In the genomic region with DNA sequence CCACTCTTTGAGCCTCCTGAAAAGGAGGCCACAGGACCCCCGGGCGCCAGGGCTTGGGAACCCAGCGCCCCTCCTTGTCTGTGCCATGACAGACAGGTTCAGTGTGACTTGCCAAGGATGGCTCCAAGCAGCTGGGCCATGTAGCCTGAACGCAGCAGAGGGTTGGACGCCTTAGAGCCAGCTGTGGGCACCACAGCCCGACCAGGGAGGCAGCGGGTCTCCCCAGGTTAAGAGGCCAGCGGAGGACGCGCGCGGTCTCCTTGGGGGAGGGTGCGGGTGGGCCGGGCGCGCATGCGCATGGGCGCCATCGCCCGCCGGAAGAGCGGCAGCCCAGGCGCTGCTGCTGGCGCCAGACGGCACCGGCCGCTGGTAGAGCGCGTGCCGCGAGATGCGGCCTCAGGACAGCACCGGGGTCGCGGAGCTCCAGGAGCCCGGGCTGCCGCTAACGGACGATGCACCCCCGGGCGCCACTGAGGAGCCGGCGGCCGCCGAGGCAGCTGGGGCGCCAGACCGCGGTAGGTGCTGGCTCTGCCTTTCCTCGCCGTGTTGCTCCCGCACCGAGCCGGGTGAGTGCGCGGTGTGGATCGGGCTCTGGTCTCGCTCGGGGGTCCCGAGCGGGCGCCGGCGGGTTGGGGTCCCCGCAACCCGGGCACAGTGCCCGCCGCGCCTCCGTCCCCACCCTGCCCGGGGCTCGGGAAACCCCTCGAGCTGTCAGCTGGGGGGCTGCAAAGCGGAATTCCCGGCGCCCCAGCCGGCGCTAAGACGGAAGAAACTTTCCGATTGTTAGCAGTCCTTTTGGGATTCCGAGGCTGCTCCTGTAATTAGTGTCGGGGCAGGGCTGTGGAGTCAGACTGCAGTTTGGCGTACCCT, we compare ENCODE assay signal across 8 cellular contexts. TPM values are rescaled to one million over a fixed set of nuclear protein-coding genes. Genes with fewer than 3 reads are reported as not detected.
DNase-seq lines count a peak whose midpoint lies in the region; ATAC-seq and TF ChIP-seq lines count a peak whose summit lies in the region.

A gene with protein sequence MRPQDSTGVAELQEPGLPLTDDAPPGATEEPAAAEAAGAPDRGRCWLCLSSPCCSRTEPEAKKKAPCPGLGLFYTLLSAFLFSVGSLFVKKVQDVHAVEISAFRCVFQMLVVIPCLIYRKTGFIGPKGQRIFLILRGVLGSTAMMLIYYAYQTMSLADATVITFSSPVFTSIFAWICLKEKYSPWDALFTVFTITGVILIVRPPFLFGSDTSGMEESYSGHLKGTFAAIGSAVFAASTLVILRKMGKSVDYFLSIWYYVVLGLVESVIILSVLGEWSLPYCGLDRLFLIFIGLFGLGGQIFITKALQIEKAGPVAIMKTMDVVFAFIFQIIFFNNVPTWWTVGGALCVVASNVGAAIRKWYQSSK (plus strand): TSS at position 333 of the 870 bp plus-strand sequence. CDS start 56 bp downstream, at position 389.

- intact Hi-C loops in thyroid gland (cut with DNase I): no loop called here

- H3K4me3 ChIP-seq in SJSA1: peak within 1 kb of the TSS; percentile 91
- H3K4me3 ChIP-seq in thyroid gland (replicated peaks in 1 of 3): peak within 1 kb of the TSS; percentile 50 to 89 (median 61)

- H3K27ac ChIP-seq in SJSA1 (peak within 1 kb of the TSS; percentile 57), thyroid gland (peak within 1 kb of the TSS in 1 of 3 donors; percentile 31)

- no peaks in the 10 kb centered on the region for H3K27me3 ChIP-seq in SJSA1 (replicated peaks)
- H3K27me3 ChIP-seq in thyroid gland: no peaks in the 10 kb centered on the region

- TF ChIP-seq RAD21 in Ishikawa (IDR thresholded peaks at IDR 0.05; ENCODE audit: low read depth): no peak

- H3K9me3 Mint-ChIP-seq in glutamatergic neuron (ENCODE audit: unreplicated experiment) (peaks cover 7% of the 10 kb centered on the region), osteocyte (ENCODE audit: unreplicated experiment) (no peaks in the 10 kb centered on the region)

- no peak for TF ChIP-seq CTCF in glutamatergic neuron (IDR thresholded peaks at IDR 0.05; ENCODE audit: partially characterized antibody, unreplicated experiment)
- TF ChIP-seq CTCF in osteocyte (IDR thresholded peaks at IDR 0.05): no peak
- TF ChIP-seq CTCF in thyroid gland (IDR thresholded peaks at IDR 0.05): no peak

- peak; percentile 92 for ATAC-seq in GM21717 (IDR thresholded peaks at IDR 0.05; ENCODE audit: unreplicated experiment)

- H3K27me3 Mint-ChIP-seq in glutamatergic neuron (ENCODE audit: unreplicated experiment): peaks cover 6% of the 10 kb centered on the region
- H3K27me3 Mint-ChIP-seq in osteocyte (ENCODE audit: unreplicated experiment): peaks cover 10% of the 10 kb centered on the region

- H3K4me3 Mint-ChIP-seq in glutamatergic neuron (ENCODE audit: unreplicated experiment): peak within 1 kb of the TSS; percentile 86
- H3K4me3 Mint-ChIP-seq in osteocyte (ENCODE audit: unreplicated experiment): peak within 1 kb of the TSS; percentile 83

- no peaks in the 10 kb centered on the region for H3K9me3 ChIP-seq in SJSA1 (replicated peaks)
- no peaks in the 10 kb centered on the region for H3K9me3 ChIP-seq in thyroid gland

- H3K4me1 Mint-ChIP-seq in glutamatergic neuron (ENCODE audit: low read depth, unreplicated experiment): no peaks in the 10 kb centered on the region
- H3K4me1 Mint-ChIP-seq in osteocyte (ENCODE audit: unreplicated experiment): peaks cover 31% of the 10 kb centered on the region

- H3K4me1 ChIP-seq in SJSA1 (replicated peaks): peaks cover 19% of the 10 kb centered on the region
- H3K4me1 ChIP-seq in thyroid gland: peaks cover 7 to 8% of the 10 kb centered on the region in 2 donors

- WGBS in thyroid gland, 2 donors: 1% methylated on average over 10 to 22 of the region's 82 CpGs

- H3K27ac Mint-ChIP-seq in glutamatergic neuron (ENCODE audit: unreplicated experiment) (peak within 1 kb of the TSS; percentile 35), osteocyte (ENCODE audit: unreplicated experiment) (peak within 1 kb of the TSS; percentile 60)

- no peaks in the 10 kb centered on the region for H3K36me3 Mint-ChIP-seq in glutamatergic neuron (ENCODE audit: unreplicated experiment)
- peaks cover 6% of the 10 kb centered on the region for H3K36me3 Mint-ChIP-seq in osteocyte (ENCODE audit: unreplicated experiment)

- TF ChIP-seq EP300 in Ishikawa (IDR thresholded peaks at IDR 0.05; ENCODE audit: borderline replicate concordance): peak; percentile 30; the same call in 1 of the 2 replicates

- DNase-seq in EH (ENCODE audit: low read depth) (peak; percentile 75), SJSA1 (ENCODE audit: low read depth in 1 of 2, low spot score in 2 of 2) (peak; percentile 74 to 86), glutamatergic neuron (peak; percentile 76), osteocyte (ENCODE audit: extremely low spot score, unreplicated experiment) (peak; percentile 87), thyroid gland (peak; percentile 58 to 69)
- peak; percentile 72 for DNase-seq in activated naive CD4-positive, alpha-beta T cell treated with Interleukin-2 at 50 U/mL for 16 hours

- H3K36me3 ChIP-seq in SJSA1 (peaks cover 26% of the 10 kb centered on the region), thyroid gland (no peaks in the 10 kb centered on the region)

- peak in 1 of 2 donors; percentile 75 for TF ChIP-seq POLR2A in thyroid gland (IDR thresholded peaks at IDR 0.05)

TF ChIP-seq in Ishikawa, 13 proteins besides CTCF, POLR2A, EP300 and RAD21:
- no peak; the same call in 1 of the 2 replicates for TF ChIP-seq NFIC (IDR thresholded peaks at IDR 0.05)
- TF ChIP-seq TAF1 (IDR thresholded peaks at IDR 0.05; ENCODE audit: low read depth): peak; percentile 79
- TF ChIP-seq EGR1 (IDR thresholded peaks at IDR 0.05): no peak
- TF ChIP-seq, protein P1, sequence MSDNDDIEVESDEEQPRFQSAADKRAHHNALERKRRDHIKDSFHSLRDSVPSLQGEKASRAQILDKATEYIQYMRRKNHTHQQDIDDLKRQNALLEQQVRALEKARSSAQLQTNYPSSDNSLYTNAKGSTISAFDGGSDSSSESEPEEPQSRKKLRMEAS (IDR thresholded peaks at IDR 0.05): peak; percentile 90
- TF ChIP-seq, protein P2, sequence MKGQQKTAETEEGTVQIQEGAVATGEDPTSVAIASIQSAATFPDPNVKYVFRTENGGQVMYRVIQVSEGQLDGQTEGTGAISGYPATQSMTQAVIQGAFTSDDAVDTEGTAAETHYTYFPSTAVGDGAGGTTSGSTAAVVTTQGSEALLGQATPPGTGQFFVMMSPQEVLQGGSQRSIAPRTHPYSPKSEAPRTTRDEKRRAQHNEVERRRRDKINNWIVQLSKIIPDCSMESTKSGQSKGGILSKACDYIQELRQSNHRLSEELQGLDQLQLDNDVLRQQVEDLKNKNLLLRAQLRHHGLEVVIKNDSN (IDR thresholded peaks at IDR 0.05): 0 out of 2 replicates have a peak, but pooled peaks have one; percentile 26
- TF ChIP-seq ZBTB7A (IDR thresholded peaks at IDR 0.05; ENCODE audit: low read depth): peak; percentile 99
- no peak for TF ChIP-seq FOXM1 (IDR thresholded peaks at IDR 0.05; ENCODE audit: borderline replicate concordance, low read depth)
- no peak; the same call in 1 of the 2 replicates for TF ChIP-seq TEAD4 (IDR thresholded peaks at IDR 0.05)
- TF ChIP-seq TCF12 (IDR thresholded peaks at IDR 0.05; ENCODE audit: low read depth): peak; percentile 48; the same call in 1 of the 2 replicates
- peak; percentile 84 for TF ChIP-seq YY1 (IDR thresholded peaks at IDR 0.05; ENCODE audit: low read depth)
- no peak for TF ChIP-seq CEBPB (IDR thresholded peaks at IDR 0.05)
- TF ChIP-seq CREB1 (IDR thresholded peaks at IDR 0.05; ENCODE audit: low read depth): no peak
- TF ChIP-seq, protein P3, sequence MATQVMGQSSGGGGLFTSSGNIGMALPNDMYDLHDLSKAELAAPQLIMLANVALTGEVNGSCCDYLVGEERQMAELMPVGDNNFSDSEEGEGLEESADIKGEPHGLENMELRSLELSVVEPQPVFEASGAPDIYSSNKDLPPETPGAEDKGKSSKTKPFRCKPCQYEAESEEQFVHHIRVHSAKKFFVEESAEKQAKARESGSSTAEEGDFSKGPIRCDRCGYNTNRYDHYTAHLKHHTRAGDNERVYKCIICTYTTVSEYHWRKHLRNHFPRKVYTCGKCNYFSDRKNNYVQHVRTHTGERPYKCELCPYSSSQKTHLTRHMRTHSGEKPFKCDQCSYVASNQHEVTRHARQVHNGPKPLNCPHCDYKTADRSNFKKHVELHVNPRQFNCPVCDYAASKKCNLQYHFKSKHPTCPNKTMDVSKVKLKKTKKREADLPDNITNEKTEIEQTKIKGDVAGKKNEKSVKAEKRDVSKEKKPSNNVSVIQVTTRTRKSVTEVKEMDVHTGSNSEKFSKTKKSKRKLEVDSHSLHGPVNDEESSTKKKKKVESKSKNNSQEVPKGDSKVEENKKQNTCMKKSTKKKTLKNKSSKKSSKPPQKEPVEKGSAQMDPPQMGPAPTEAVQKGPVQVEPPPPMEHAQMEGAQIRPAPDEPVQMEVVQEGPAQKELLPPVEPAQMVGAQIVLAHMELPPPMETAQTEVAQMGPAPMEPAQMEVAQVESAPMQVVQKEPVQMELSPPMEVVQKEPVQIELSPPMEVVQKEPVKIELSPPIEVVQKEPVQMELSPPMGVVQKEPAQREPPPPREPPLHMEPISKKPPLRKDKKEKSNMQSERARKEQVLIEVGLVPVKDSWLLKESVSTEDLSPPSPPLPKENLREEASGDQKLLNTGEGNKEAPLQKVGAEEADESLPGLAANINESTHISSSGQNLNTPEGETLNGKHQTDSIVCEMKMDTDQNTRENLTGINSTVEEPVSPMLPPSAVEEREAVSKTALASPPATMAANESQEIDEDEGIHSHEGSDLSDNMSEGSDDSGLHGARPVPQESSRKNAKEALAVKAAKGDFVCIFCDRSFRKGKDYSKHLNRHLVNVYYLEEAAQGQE (IDR thresholded peaks at IDR 0.05; ENCODE audit: low read depth): 0 out of 2 replicates have a peak, but pooled peaks have one; percentile 6

RNA-seq across cellular contexts. Expression of the gene that starts here (rescaled TPM):
- 15.4 and 16.0 TPM in 2 replicates for total RNA-seq in SJSA1 (2014; rRNA removed; shearing (Covaris generic))
- 3.0 TPM for total RNA-seq in glutamatergic neuron (ENCODE audit: unreplicated experiment)
- total RNA-seq in osteocyte: 6.2 and 6.3 TPM in 2 replicates
- 10 to 100 TPM in 1 of 4 donors, 1 to 10 TPM in 3; 7.3 to 12.8 (median 8.1) TPM for total RNA-seq in thyroid gland
